Comparison of ENCODE assay signal across 1 cellular context in the genomic region with DNA sequence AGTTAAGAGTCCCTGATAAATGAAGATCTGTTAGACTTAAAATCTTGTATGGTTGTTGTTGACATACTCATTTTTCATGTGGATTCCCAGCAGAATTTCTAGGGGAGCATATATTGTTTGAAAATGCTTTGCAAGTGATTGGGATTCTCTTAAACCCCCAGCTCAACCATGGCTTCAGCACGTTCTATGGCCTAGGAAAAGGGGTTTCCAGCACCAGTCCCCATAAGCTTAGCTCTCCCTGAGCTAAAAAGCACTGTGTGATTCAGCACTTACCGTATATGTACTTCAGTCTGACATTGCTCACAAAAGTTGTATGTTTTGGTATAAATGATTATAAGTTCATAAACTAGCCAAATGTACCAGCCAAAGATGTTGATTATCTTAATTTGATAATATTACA.
TF ChIP-seq lines count a peak whose summit lies in the region.

No MANE protein-coding gene starts in this region.

TF ChIP-seq in GM12878, 131 proteins besides CTCF, POLR2A, EP300 and RAD21:
- TF ChIP-seq PKNOX1 (IDR thresholded peaks at IDR 0.05): no peak
- TF ChIP-seq ASH2L (IDR thresholded peaks at IDR 0.05; ENCODE audit: borderline replicate concordance, low read depth): no peak
- no peak for TF ChIP-seq USF1 (IDR thresholded peaks at IDR 0.05; ENCODE audit: borderline replicate concordance, extremely low read length, insufficient read depth, low read depth, low read length)
- TF ChIP-seq LARP7 (IDR thresholded peaks at IDR 0.05): no peak
- TF ChIP-seq E4F1 (IDR thresholded peaks at IDR 0.05; ENCODE audit: borderline replicate concordance, partially characterized antibody): no peak
- TF ChIP-seq RUNX3 (IDR thresholded peaks at IDR 0.05; ENCODE audit: low read length): no peak
- no peak for TF ChIP-seq NFIC (IDR thresholded peaks at IDR 0.05; ENCODE audit: low read depth, low read length)
- no peak for TF ChIP-seq SUZ12 (IDR thresholded peaks at IDR 0.05; ENCODE audit: unreplicated experiment)
- no peak for TF ChIP-seq CEBPB (IDR thresholded peaks at IDR 0.05; ENCODE audit: borderline replicate concordance in 1 of 2, low read depth in 2 of 2, low read length in 2 of 2)
- TF ChIP-seq, protein P1, sequence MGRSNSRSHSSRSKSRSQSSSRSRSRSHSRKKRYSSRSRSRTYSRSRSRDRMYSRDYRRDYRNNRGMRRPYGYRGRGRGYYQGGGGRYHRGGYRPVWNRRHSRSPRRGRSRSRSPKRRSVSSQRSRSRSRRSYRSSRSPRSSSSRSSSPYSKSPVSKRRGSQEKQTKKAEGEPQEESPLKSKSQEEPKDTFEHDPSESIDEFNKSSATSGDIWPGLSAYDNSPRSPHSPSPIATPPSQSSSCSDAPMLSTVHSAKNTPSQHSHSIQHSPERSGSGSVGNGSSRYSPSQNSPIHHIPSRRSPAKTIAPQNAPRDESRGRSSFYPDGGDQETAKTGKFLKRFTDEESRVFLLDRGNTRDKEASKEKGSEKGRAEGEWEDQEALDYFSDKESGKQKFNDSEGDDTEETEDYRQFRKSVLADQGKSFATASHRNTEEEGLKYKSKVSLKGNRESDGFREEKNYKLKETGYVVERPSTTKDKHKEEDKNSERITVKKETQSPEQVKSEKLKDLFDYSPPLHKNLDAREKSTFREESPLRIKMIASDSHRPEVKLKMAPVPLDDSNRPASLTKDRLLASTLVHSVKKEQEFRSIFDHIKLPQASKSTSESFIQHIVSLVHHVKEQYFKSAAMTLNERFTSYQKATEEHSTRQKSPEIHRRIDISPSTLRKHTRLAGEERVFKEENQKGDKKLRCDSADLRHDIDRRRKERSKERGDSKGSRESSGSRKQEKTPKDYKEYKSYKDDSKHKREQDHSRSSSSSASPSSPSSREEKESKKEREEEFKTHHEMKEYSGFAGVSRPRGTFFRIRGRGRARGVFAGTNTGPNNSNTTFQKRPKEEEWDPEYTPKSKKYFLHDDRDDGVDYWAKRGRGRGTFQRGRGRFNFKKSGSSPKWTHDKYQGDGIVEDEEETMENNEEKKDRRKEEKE (IDR thresholded peaks at IDR 0.05): no peak
- no peak for TF ChIP-seq KDM1A (IDR thresholded peaks at IDR 0.05; ENCODE audit: borderline replicate concordance)
- no peak for TF ChIP-seq EGR1 (IDR thresholded peaks at IDR 0.05; ENCODE audit: borderline replicate concordance in 1 of 2, low read depth in 2 of 2, low read length in 2 of 2)
- TF ChIP-seq BHLHE40 (IDR thresholded peaks at IDR 0.05; ENCODE audit: borderline replicate concordance in 1 of 2, low read depth in 2 of 2, low read length in 1 of 2): no peak
- no peak for TF ChIP-seq CHD2 (IDR thresholded peaks at IDR 0.05; ENCODE audit: borderline replicate concordance, low read depth, low read length)
- TF ChIP-seq CHD1 (IDR thresholded peaks at IDR 0.05; ENCODE audit: low read depth, low read length): no peak
- TF ChIP-seq FOXM1 (IDR thresholded peaks at IDR 0.05; ENCODE audit: low read depth, low read length): no peak
- no peak for TF ChIP-seq MTA2 (IDR thresholded peaks at IDR 0.05; ENCODE audit: low read depth)
- TF ChIP-seq GATAD2B (conservative IDR thresholded peaks at IDR 0.05; ENCODE audit: low read depth): no peak
- no peak for TF ChIP-seq ZNF217 (IDR thresholded peaks at IDR 0.05)
